ENCODE assay signal across 10 cellular contexts in the genomic region with DNA sequence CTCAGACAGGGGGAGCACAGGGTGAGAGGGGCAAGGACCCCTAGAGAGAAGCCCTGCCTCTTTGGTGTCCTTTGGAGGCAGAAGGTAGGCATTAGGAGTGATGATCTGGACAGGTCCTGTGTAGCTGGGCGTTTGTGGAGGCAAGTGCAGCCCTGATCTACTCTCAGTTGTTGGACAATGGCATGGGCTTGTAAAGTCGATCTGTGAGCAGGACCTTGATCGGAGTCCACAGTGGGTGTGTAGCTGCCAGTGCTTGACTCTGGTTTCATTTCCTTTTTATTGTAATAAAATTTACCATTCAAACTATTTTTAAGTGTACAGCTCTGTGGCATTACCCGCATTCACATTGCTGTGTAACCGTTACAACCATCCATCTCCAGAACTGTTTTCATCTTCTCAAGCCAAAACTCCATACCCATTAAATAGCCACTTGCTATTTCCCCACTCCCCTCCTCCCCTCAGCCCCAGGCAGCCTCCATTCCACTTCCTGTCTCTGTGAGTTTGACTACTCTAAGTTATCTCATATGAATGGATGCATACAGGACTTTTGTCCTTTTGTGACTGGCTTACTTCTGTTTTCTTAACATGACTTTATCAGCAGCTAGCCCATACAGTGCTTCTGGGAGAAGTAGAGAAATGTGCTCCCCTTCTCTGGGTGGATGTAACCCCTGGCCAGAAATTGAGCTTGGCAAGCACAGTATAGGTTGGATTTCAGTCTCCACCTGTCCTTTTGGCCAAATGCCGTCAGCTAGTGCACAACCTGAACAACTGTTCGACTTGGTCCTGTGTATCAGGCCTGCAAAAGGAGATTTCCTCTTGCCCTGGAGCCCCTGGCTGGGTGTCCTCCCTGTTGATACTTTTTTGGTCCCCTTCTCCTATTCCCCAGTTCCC.
A peak's percentile ranks its signal among the peaks of the same experiment; 100 is the strongest.
DNase-seq lines count a peak whose midpoint lies in the region; ATAC-seq and TF ChIP-seq lines count a peak whose summit lies in the region.
"Had no signal": no experiment of that assay in that cellular context is flagged by ENCODE, and none has a peak within 500 bp of the region (broad histone marks: within the 10 kb centered on the region; RNA-seq: fewer than 3 reads in every experiment).

No MANE protein-coding gene starts in this region.

- H3K14ac ChIP-seq in trophoblast cell (ENCODE audit: low read length), result no peak overlapping the region

- no peak overlapping the region for H3K4ac ChIP-seq in trophoblast cell (ENCODE audit: low read depth, low read length)

- no peak overlapping the region for H2AFZ ChIP-seq in trophoblast cell (ENCODE audit: insufficient read depth, low read length, poor library complexity)

- no peak overlapping the region for H4K12ac ChIP-seq in trophoblast cell (ENCODE audit: low read depth, low read length)

- H3K4me3 ChIP-seq in trophoblast cell (ENCODE audit: low read depth, low read length), result no peak overlapping the region
- H3K4me3 ChIP-seq in CD8-positive, alpha-beta T cell (ENCODE audit: low read depth, low read length), result no peak overlapping the region

- no peak overlapping the region for H2BK12ac ChIP-seq in trophoblast cell (ENCODE audit: low read length)

- H3K18ac ChIP-seq in trophoblast cell (ENCODE audit: low read length), result no peak overlapping the region

- WGBS in trophoblast cell (ENCODE audit: extremely low coverage, insufficient coverage, insufficient read length), result no CpG with 5 or more reads among the region's 7 CpGs

- intact Hi-C loops in CD8-positive, alpha-beta T cell (cut with DNase I, micrococcal nuclease), result no loop called here

- ATAC-seq in GM18909 (IDR thresholded peaks at IDR 0.05; ENCODE audit: poor library complexity, unreplicated experiment), result peak; percentile 50
- peak; percentile 35 for ATAC-seq in HG02938 (IDR thresholded peaks at IDR 0.05; ENCODE audit: unreplicated experiment)
- no peak for ATAC-seq in CD8-positive, alpha-beta T cell

- H3K4me1 ChIP-seq in trophoblast cell (ENCODE audit: control insufficient read depth in 1 of 2, insufficient read depth in 2 of 2, low read length in 2 of 2), result peaks cover 0 to 1% of the 10 kb centered on the region in 2 experiments
- no peaks in the 10 kb centered on the region for H3K4me1 ChIP-seq in CD8-positive, alpha-beta T cell (ENCODE audit: insufficient read depth, low read length)

- H3K9ac ChIP-seq in trophoblast cell (ENCODE audit: low read length), result peak overlapping the region; percentile 67

- H3K36me3 ChIP-seq in trophoblast cell (ENCODE audit: control insufficient read depth in 1 of 2, insufficient read depth in 2 of 2, low read length in 2 of 2), result no peaks in the 10 kb centered on the region
- H3K36me3 ChIP-seq in CD8-positive, alpha-beta T cell (ENCODE audit: insufficient read depth, low read length), result no peaks in the 10 kb centered on the region
- H3K36me3 ChIP-seq: WERI-Rb-1 had no signal

- in situ Hi-C loops in SK-MEL-5 (cut with HindIII; ENCODE audit: low pct_unique_long_range_greater_than_20kb, low sequenced_read_pairs), result no loop called here

- H2BK120ac ChIP-seq in trophoblast cell (ENCODE audit: insufficient read depth, low read length, poor library complexity), result no peak overlapping the region

- H2AK5ac ChIP-seq in trophoblast cell (ENCODE audit: low read length), result no peak overlapping the region

- CTCF ChIA-PET in CD8-positive, alpha-beta T cell (lab: Charles Lee), result no interaction called here
- CTCF ChIA-PET in GM10248 (lab: Yijun Ruan, JAX), result no interaction called here

- no peak overlapping the region for H4K8ac ChIP-seq in trophoblast cell (ENCODE audit: low read depth, low read length)

- no peaks in the 10 kb centered on the region for H3K79me2 ChIP-seq in trophoblast cell (ENCODE audit: control insufficient read depth, insufficient read depth, low read length, poor library complexity)

- no peak for TF ChIP-seq CTCF in CD8-positive, alpha-beta T cell (IDR thresholded peaks at IDR 0.05)
- TF ChIP-seq CTCF in GM10248 (IDR thresholded peaks at IDR 0.05; ENCODE audit: control extremely low read depth, extremely low read depth, low read depth, missing control alignments), result no peak

- H4K91ac ChIP-seq in trophoblast cell (ENCODE audit: low read depth, low read length), result no peak overlapping the region

- H3K4me2 ChIP-seq in trophoblast cell (ENCODE audit: low read length), result no peak overlapping the region

- no peaks in the 10 kb centered on the region for H3K9me3 Mint-ChIP-seq in CD8-positive, alpha-beta T cell

- no peaks in the 10 kb centered on the region for H3K36me3 Mint-ChIP-seq in CD8-positive, alpha-beta T cell

- H3K27me3 Mint-ChIP-seq in CD8-positive, alpha-beta T cell (ENCODE audit: low read depth), result peaks cover 8% of the 10 kb centered on the region

- POLR2A ChIA-PET in CD8-positive, alpha-beta T cell (lab: Charles Lee), result no interaction called here
- POLR2A ChIA-PET in GM10248 (lab: Yijun Ruan, JAX), result no interaction called here

- no peak overlapping the region for H3K27ac ChIP-seq in trophoblast cell (ENCODE audit: low read depth, low read length)
- H3K27ac ChIP-seq in CD8-positive, alpha-beta T cell (ENCODE audit: low read depth, low read length), result no peak overlapping the region
- H3K27ac ChIP-seq: WERI-Rb-1 had no signal

- DNase-seq in SK-MEL-5 (ENCODE audit: low read depth, low spot score), result peak; percentile 8
- no peak for DNase-seq in trophoblast cell
- no peak for DNase-seq in CD8-positive, alpha-beta T cell
- DNase-seq in NCI-H1436 (lab: John Stamatoyannopoulos, UW), result no peak
- DNase-seq in COLO668 (lab: John Stamatoyannopoulos, UW; ENCODE audit: unreplicated experiment), result no peak
- no peak for DNase-seq in GM10248 (ENCODE audit: extremely low spot score)
- DNase-seq: aorta, WERI-Rb-1 had no signal

- H3K9me3 ChIP-seq in trophoblast cell (ENCODE audit: insufficient read depth, low read depth, low read length), result peaks cover 4% of the 10 kb centered on the region
- no peaks in the 10 kb centered on the region for H3K9me3 ChIP-seq in CD8-positive, alpha-beta T cell (ENCODE audit: low read length)

- H3K23ac ChIP-seq in trophoblast cell (ENCODE audit: low read length), result no peak overlapping the region

- H2BK5ac ChIP-seq in trophoblast cell (ENCODE audit: low read depth, low read length, poor library complexity), result no peak overlapping the region

- H3K27ac Mint-ChIP-seq in CD8-positive, alpha-beta T cell, result no peak overlapping the region

- no peaks in the 10 kb centered on the region for H3K4me1 Mint-ChIP-seq in CD8-positive, alpha-beta T cell (ENCODE audit: low read depth)

- no peak overlapping the region for H3K4me3 Mint-ChIP-seq in CD8-positive, alpha-beta T cell

- H3K79me1 ChIP-seq in trophoblast cell (ENCODE audit: low read length), result no peaks in the 10 kb centered on the region

- H3K27me3 ChIP-seq in trophoblast cell (ENCODE audit: insufficient read depth, low read length), result no peaks in the 10 kb centered on the region
- no peaks in the 10 kb centered on the region for H3K27me3 ChIP-seq in CD8-positive, alpha-beta T cell (ENCODE audit: insufficient read depth, low read length)
